In genomic region chr10:81013771-81014170, GRCh38 we compare ENCODE assay signal across 21 cellular contexts.
DNase-seq lines count a peak whose midpoint lies in the region; ATAC-seq, FAIRE-seq and TF ChIP-seq lines count a peak whose summit lies in the region.
"Had no signal": no experiment of that assay in that cellular context is flagged by ENCODE, and none has a peak within 500 bp of the region (broad histone marks: within the 10 kb centered on the region; RNA-seq: fewer than 3 reads in every experiment).

No MANE protein-coding gene starts in this region.

- no peaks in the 10 kb centered on the region for H3K79me2 ChIP-seq in keratinocyte (ENCODE audit: control insufficient read depth, insufficient read depth, low read length)

- H3K27ac ChIP-seq in keratinocyte (ENCODE audit: control insufficient read depth, insufficient read depth, low read length), result no peak overlapping the region
- H3K27ac ChIP-seq: 22Rv1, C4-2B, GM23248, SK-N-MC had no signal

- no peaks in the 10 kb centered on the region for H3K9me3 ChIP-seq in keratinocyte (ENCODE audit: control insufficient read depth, low read depth, low read length)

- no peaks in the 10 kb centered on the region for H3K36me3 ChIP-seq in keratinocyte (ENCODE audit: control insufficient read depth in 2 of 2, extremely low read depth in 1 of 2, insufficient read depth in 2 of 2, low read length in 2 of 2)

- peak overlapping the region; percentile 76 for H2AFZ ChIP-seq in keratinocyte (ENCODE audit: control insufficient read depth, low read length)
- H2AFZ ChIP-seq: GM23248 had no signal

- no peak overlapping the region for H3K4me3 ChIP-seq in keratinocyte (ENCODE audit: control insufficient read depth in 2 of 3, extremely low read depth in 1 of 3, insufficient read depth in 2 of 3, low read depth in 1 of 3, low read length in 3 of 3)
- H3K4me3 ChIP-seq: GM23248, SK-N-MC had no signal

- dilution Hi-C loops in keratinocyte (cut with MboI; ENCODE audit: extremely low pct_ligation_motif_present, low sequenced_read_pairs), result no loop called here

- H4K20me1 ChIP-seq in keratinocyte (ENCODE audit: control insufficient read depth, extremely low read depth, insufficient read depth, low read length), result no peaks in the 10 kb centered on the region

- peak; percentile 78 for FAIRE-seq in keratinocyte (lab: Jason Lieb, UNC)
- FAIRE-seq: G401.6 had no signal

- H3K9me1 ChIP-seq in keratinocyte (ENCODE audit: control insufficient read depth, extremely low read depth, insufficient read depth, low read length), result no peaks in the 10 kb centered on the region

- peak in 1 of 3 experiments; percentile 14 for TF ChIP-seq CTCF in keratinocyte (optimal IDR thresholded peaks at IDR 0.05 in 1 of 3, IDR thresholded peaks at IDR 0.05 in 1 of 3, conservative IDR thresholded peaks at IDR 0.05 in 1 of 3; ENCODE audit: extremely low read depth in 1 of 3, insufficient read depth in 2 of 3, low read length in 3 of 3)

- H3K4me1 ChIP-seq in keratinocyte (ENCODE audit: control insufficient read depth, extremely low read depth, insufficient read depth, low read length), result peaks cover 10% of the 10 kb centered on the region

- ATAC-seq in HG03139 (IDR thresholded peaks at IDR 0.05; ENCODE audit: unreplicated experiment), result no peak
- ATAC-seq: Panc1, T-cell had no signal

- H3K27me3 ChIP-seq in keratinocyte (ENCODE audit: control insufficient read depth, extremely low read depth, insufficient read depth, low read length), result no peaks in the 10 kb centered on the region

- DNase-seq in SIG-M5 treated with dmso at 0.1 percent for 504 hours (lab: John Stamatoyannopoulos, UW; ENCODE audit: unreplicated experiment) (peak; percentile 23), SIG-M5 (lab: John Stamatoyannopoulos, UW) (no peak), NCI-H524 (lab: John Stamatoyannopoulos, UW) (peak; percentile 23 to 36), SKM-1 treated with dmso at 0.1 percent for 144 hours (lab: John Stamatoyannopoulos, UW; ENCODE audit: unreplicated experiment) (peak; percentile 77), keratinocyte (ENCODE audit: low read depth, low spot score) (peak; percentile 15), pons (ENCODE audit: low spot score) (no peak)
- no peak for DNase-seq in effector CD8-positive, alpha-beta T cell (lab: John Stamatoyannopoulos, UW)
- DNase-seq: AML-193, GM23248, HCEC 1CT, NCI-H1048, NCI-H1436, NCI-H1930, NCI-H748 treated with DMSO at 0.1 percent for 48 hours, T-cell had no signal

- H3K4me2 ChIP-seq in keratinocyte (ENCODE audit: control insufficient read depth, extremely low read depth, insufficient read depth, low read depth, low read length), result peak overlapping the region; percentile 69

- H3K9ac ChIP-seq in keratinocyte (ENCODE audit: control insufficient read depth, extremely low read depth, insufficient read depth, low read length), result no peak overlapping the region
- H3K9ac ChIP-seq: GM23248 had no signal

Comparison
In these comparisons a context has a peak if more than half of its experiments do, and no peak if none do; other contexts are left out.
1. DNase-seq: peak in SIG-M5 treated with dmso at 0.1 percent for 504 hours (single experiment), NCI-H524 (2 of 2), SKM-1 treated with dmso at 0.1 percent for 144 hours (single experiment) and keratinocyte (single experiment); none in SIG-M5 (single experiment), pons (single experiment) and effector CD8-positive, alpha-beta T cell (single experiment).